15 cellular contexts compared by ENCODE assay signal in genomic region chr4:98519268-98519993, GRCh38.
DNase-seq lines count a peak whose midpoint lies in the region; ATAC-seq and TF ChIP-seq lines count a peak whose summit lies in the region.
"Had no signal": no experiment of that assay in that cellular context is flagged by ENCODE, and none has a peak within 500 bp of the region (broad histone marks: within the 10 kb centered on the region; RNA-seq: fewer than 3 reads in every experiment).

No MANE protein-coding gene starts in this region.

- H3K27ac Mint-ChIP-seq in CD4-positive, alpha-beta memory T cell = peak overlapping the region in 5 of 7 donors; percentile 4 to 90 (median 25)
- H3K27ac Mint-ChIP-seq in nephron progenitor cell = peak overlapping the region; percentile 18

- peaks cover 51 to 76% of the 10 kb centered on the region in 2 experiments for H3K79me1 ChIP-seq in IMR-90 (ENCODE audit: low read depth in 1 of 2, low read length in 2 of 2)

- intact Hi-C loops in CD4-positive, alpha-beta memory T cell (cut with micrococcal nuclease) = no loop called here
- intact Hi-C loops in IMR-90 (cut with micrococcal nuclease) = loop anchor here (5.0 kb wide), 1 partner anchor 138 kb away; the partner anchor contains the start of gene TSPAN5

- POLR2A ChIA-PET in CD4-positive, alpha-beta memory T cell (lab: Charles Lee; ENCODE audit: partially characterized antibody) = no interaction called here
- POLR2A ChIA-PET in IMR-90 (lab: Charles Lee; ENCODE audit: unreplicated experiment) = no interaction called here

- H2AK9ac ChIP-seq in IMR-90 (replicated peaks; ENCODE audit: low read depth, low read length, poor library complexity) = no peak overlapping the region

- H3K27me3 Mint-ChIP-seq in CD4-positive, alpha-beta memory T cell = no peaks in the 10 kb centered on the region
- no peaks in the 10 kb centered on the region for H3K27me3 Mint-ChIP-seq in nephron progenitor cell (ENCODE audit: low read depth, poor library complexity)

- no peak overlapping the region for H3K56ac ChIP-seq in IMR-90 (ENCODE audit: extremely low read depth, insufficient read depth, low read length)

- no peak overlapping the region for H3K9ac ChIP-seq in IMR-90 (ENCODE audit: low read depth, low read length)

- peak overlapping the region; percentile 46 for H4K91ac ChIP-seq in IMR-90 (ENCODE audit: insufficient read depth, low read depth, low read length)

- H2BK5ac ChIP-seq in IMR-90 (ENCODE audit: low read depth, low read length, poor library complexity, severe bottlenecking) = peak overlapping the region; percentile 47

- peak overlapping the region; percentile 65; the same call in 1 of the 2 replicates for H2AK5ac ChIP-seq in IMR-90 (ENCODE audit: low read depth, low read length)

- 69% methylated on average over 5 of the region's 8 CpGs; no CpG with 5 or more reads in 1 of the 2 experiments for WGBS in IMR-90 (ENCODE audit: extremely low coverage in 2 of 2, insufficient read length in 1 of 2), 2 experiments

- BruUV-seq in IMR-90 (replicated peaks; lab: Mats Ljungman, UMichigan) = no TSS peak

- H4K8ac ChIP-seq in IMR-90 (ENCODE audit: low read depth in 2 of 2, low read length in 2 of 2) = peak overlapping the region in 1 of 2 experiments; percentile 27; a peak in 1 of 4 replicates

- peaks cover 0 to 4% of the 10 kb centered on the region in 2 donors for H3K9me3 ChIP-seq in CD4-positive, alpha-beta memory T cell (ENCODE audit: control insufficient read depth in 1 of 2, low read length in 2 of 2)
- no peaks in the 10 kb centered on the region for H3K9me3 ChIP-seq in IMR-90 (ENCODE audit: control insufficient read depth, insufficient read depth, low read length)

- dilution Hi-C loops in IMR-90 (cut with HindIII; ENCODE audit: low sequenced_read_pairs, unreplicated experiment) = no loop called here

- peak overlapping the region; percentile 70; the same call in 1 of the 2 replicates for H3K4ac ChIP-seq in IMR-90 (ENCODE audit: low read depth, low read length)

- peak overlapping the region; percentile 26; the same call in 1 of the 2 replicates for H4K5ac ChIP-seq in IMR-90 (ENCODE audit: low read depth, low read length)

- H3K4me1 ChIP-seq in CD4-positive, alpha-beta memory T cell (ENCODE audit: insufficient read depth, low read length) = peaks cover 40% of the 10 kb centered on the region
- peaks cover 49% of the 10 kb centered on the region for H3K4me1 ChIP-seq in IMR-90 (ENCODE audit: control insufficient read depth, insufficient read depth, low read length)

- TF ChIP-seq RAD21 in IMR-90 (IDR thresholded peaks at IDR 0.05; ENCODE audit: low read length) = no peak

- H2BK20ac ChIP-seq in IMR-90 (ENCODE audit: low read depth, low read length) = peak overlapping the region; percentile 31

- peak overlapping the region; percentile 54 for H3K18ac ChIP-seq in IMR-90 (ENCODE audit: low read depth, low read length)

- peaks cover 38% of the 10 kb centered on the region for H3K9me1 ChIP-seq in IMR-90 (ENCODE audit: insufficient read depth, low read length)

- no peak overlapping the region for H3K4me2 ChIP-seq in IMR-90 (ENCODE audit: low read depth, low read length)

- H3K4me3 Mint-ChIP-seq in CD4-positive, alpha-beta memory T cell = peak overlapping the region in 1 of 8 donors; percentile 62
- no peak overlapping the region for H3K4me3 Mint-ChIP-seq in nephron progenitor cell

- no peak overlapping the region for H3K27ac ChIP-seq in CD4-positive, alpha-beta memory T cell (ENCODE audit: low read depth, low read length)
- H3K27ac ChIP-seq in IMR-90 (ENCODE audit: insufficient read depth, low read length) (peak overlapping the region; percentile 12; the same call in 1 of the 2 replicates), brain microvascular endothelial cell (peak overlapping the region; percentile 92)
- H3K27ac ChIP-seq: heart right ventricle had no signal

- in situ Hi-C loops in IMR-90 (cut with MboI; ENCODE audit: low sequenced_read_pairs) = no loop called here
- in situ Hi-C loops in brain microvascular endothelial cell (cut with HindIII; ENCODE audit: low pct_ligation_motif_present, low sequenced_read_pairs) = no loop called here

- peaks cover 42 to 76% (median 57%) of the 10 kb centered on the region in 4 donors for H3K4me1 Mint-ChIP-seq in CD4-positive, alpha-beta memory T cell
- peaks cover 79% of the 10 kb centered on the region for H3K4me1 Mint-ChIP-seq in nephron progenitor cell

- no peak overlapping the region for H3K4me3 ChIP-seq in CD4-positive, alpha-beta memory T cell (ENCODE audit: low read length in 2 of 2)
- H3K4me3 ChIP-seq in IMR-90 (ENCODE audit: insufficient read depth, low read depth, low read length) (no peak overlapping the region), brain microvascular endothelial cell (ENCODE audit: low read depth, low read length) (no peak overlapping the region)
- H3K4me3 ChIP-seq: heart right ventricle, skin epidermis had no signal

- peaks cover 0 to 5% (median 0%) of the 10 kb centered on the region in 8 donors for H3K9me3 Mint-ChIP-seq in CD4-positive, alpha-beta memory T cell
- H3K9me3 Mint-ChIP-seq in nephron progenitor cell = peaks cover 14% of the 10 kb centered on the region

- no peak for ATAC-seq in IMR-90 (ENCODE audit: low read depth)
- no peak for ATAC-seq in HG02885 (IDR thresholded peaks at IDR 0.05; ENCODE audit: poor library complexity, unreplicated experiment)
- ATAC-seq: heart right ventricle had no signal

- H3K27me3 ChIP-seq in CD4-positive, alpha-beta memory T cell (ENCODE audit: insufficient read depth, low read length) = no peaks in the 10 kb centered on the region
- H3K27me3 ChIP-seq in IMR-90 (ENCODE audit: control insufficient read depth, insufficient read depth, low read length) (no peaks in the 10 kb centered on the region), brain microvascular endothelial cell (replicated peaks) (no peaks in the 10 kb centered on the region)
- H3K27me3 ChIP-seq: heart right ventricle had no signal

- peaks cover 10% of the 10 kb centered on the region; the same call in 1 of the 2 replicates for H4K20me1 ChIP-seq in IMR-90 (ENCODE audit: insufficient read depth, low read length)

- H3K36me3 Mint-ChIP-seq in CD4-positive, alpha-beta memory T cell = peaks cover 2 to 9% of the 10 kb centered on the region in 2 donors
- H3K36me3 Mint-ChIP-seq in nephron progenitor cell (ENCODE audit: low read depth) = peaks cover 22% of the 10 kb centered on the region

- peak overlapping the region; percentile 41; the same call in 1 of the 2 replicates for H3K23ac ChIP-seq in IMR-90 (ENCODE audit: low read depth, low read length)

- H2BK15ac ChIP-seq in IMR-90 (ENCODE audit: low read depth, low read length) = peak overlapping the region; percentile 69; the same call in 2 of the 3 replicates

- no peak for TF ChIP-seq CTCF in IMR-90 (conservative IDR thresholded peaks at IDR 0.05; ENCODE audit: low read depth, low read length)
- no peak for TF ChIP-seq CTCF in brain microvascular endothelial cell (IDR thresholded peaks at IDR 0.05; ENCODE audit: low read depth, low read length, missing control alignments)
- no peak for TF ChIP-seq CTCF in nephron progenitor cell (IDR thresholded peaks at IDR 0.05)

- CTCF ChIA-PET in CD4-positive, alpha-beta memory T cell (lab: Charles Lee; ENCODE audit: partially characterized antibody) = no interaction called here
- CTCF ChIA-PET in IMR-90 (lab: Yijun Ruan, JAX) = interaction anchor here (0.6 kb wide), 1 partner anchor 541 kb away, joined by 3 read pairs; no protein-coding TSS in a partner anchor

- peak overlapping the region; percentile 34; the same call in 1 of the 2 replicates for H3K14ac ChIP-seq in IMR-90 (replicated peaks; ENCODE audit: low read depth, low read length)

- TF ChIP-seq POLR2A in IMR-90 (IDR thresholded peaks at IDR 0.05; ENCODE audit: low read depth, low read length) = no peak

- H3K36me3 ChIP-seq in CD4-positive, alpha-beta memory T cell (ENCODE audit: insufficient read depth, low read length) = no peaks in the 10 kb centered on the region
- H3K36me3 ChIP-seq in IMR-90 (ENCODE audit: control insufficient read depth, insufficient read depth, low read length) = no peaks in the 10 kb centered on the region
- H3K36me3 ChIP-seq in brain microvascular endothelial cell (replicated peaks) = no peaks in the 10 kb centered on the region
- H3K36me3 ChIP-seq: heart right ventricle had no signal

- DNase-seq in CD4-positive, alpha-beta memory T cell = no peak
- DNase-seq in IMR-90 (peak; percentile 76), brain microvascular endothelial cell (peak; percentile 95), nephron progenitor cell (no peak), NOMO-1 treated with dmso at 0.1 percent for 144 hours (lab: John Stamatoyannopoulos, UW; ENCODE audit: unreplicated experiment) (no peak), NK-92 (lab: John Stamatoyannopoulos, UW; ENCODE audit: unreplicated experiment) (no peak), iPS-NIHi7 (ENCODE audit: extremely low spot score) (no peak)
- DNase-seq: aorta; effector CD8-positive, alpha-beta T cell; heart right ventricle; left cardiac atrium; NCI-H1694 treated with DMSO at 0.1 percent for 48 hours; RPMI8226 had no signal

- no peak overlapping the region for H2AFZ ChIP-seq in IMR-90 (replicated peaks; ENCODE audit: low read length, poor library complexity)

- peak overlapping the region; percentile 50 for H2BK120ac ChIP-seq in IMR-90 (ENCODE audit: low read depth, low read length)

TF ChIP-seq in IMR-90, 13 proteins besides CTCF, POLR2A, EP300 and RAD21:
- no peak for TF ChIP-seq ELK1 (IDR thresholded peaks at IDR 0.05; ENCODE audit: borderline replicate concordance, low read depth, low read length)
- peak; percentile 65 for TF ChIP-seq CEBPB (IDR thresholded peaks at IDR 0.05; ENCODE audit: low read depth, low read length)

Comparison
In these comparisons a context has a peak if more than half of its experiments do, and no peak if none do; other contexts are left out.
1. DNase-seq: peak in IMR-90 (single experiment) and brain microvascular endothelial cell (single experiment); none in CD4-positive, alpha-beta memory T cell (0 of 5), nephron progenitor cell (single experiment), NOMO-1 treated with dmso at 0.1 percent for 144 hours (single experiment), NK-92 (single experiment) and iPS-NIHi7 (single experiment).